In the genomic region with DNA sequence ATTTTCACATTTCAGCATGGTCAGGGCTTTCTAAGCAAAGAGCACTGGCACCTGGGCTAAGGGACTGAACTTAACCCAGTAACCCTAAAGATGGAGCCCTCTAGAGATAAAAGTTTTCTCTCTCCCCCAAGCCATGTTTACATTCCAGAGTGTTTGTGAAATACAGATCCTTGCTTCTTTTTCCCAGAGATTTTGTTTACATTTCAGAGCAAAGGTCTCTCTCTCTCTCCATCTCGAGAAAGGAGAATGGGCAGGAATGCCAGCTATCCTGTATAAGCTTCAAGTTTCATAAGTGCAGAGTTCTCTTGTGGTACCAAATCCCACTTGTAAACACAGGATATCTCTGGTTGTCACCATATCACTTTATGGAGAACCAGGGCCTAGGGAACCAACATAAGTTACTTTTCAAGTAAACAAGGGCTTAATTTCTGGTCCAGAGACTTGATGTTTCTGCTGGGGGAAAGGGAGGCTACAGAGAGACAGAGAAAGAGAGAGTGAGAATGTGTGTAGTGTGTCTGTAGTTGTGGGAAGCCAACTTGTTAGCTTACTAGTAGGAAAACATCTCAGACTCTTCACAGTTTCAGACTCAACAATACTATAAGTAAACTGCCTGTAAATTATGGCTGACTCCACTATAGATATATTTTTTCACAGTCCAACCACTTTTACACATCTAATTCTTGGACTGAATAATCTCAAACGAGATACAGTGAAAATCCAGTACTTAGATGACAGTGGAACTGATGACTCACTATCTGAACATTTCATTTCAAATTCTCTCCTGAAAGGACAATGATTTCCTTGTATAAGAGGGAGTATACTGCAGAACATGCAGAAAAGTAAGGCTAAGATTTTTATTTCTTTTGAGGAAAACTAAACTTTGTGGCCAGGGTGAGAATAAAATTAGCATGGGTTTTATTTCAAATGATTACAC, we compare ENCODE assay signal across 1 cellular context.
TF ChIP-seq lines count a peak whose summit lies in the region.

No MANE protein-coding gene starts in this region.

TF ChIP-seq in HepG2, 621 proteins besides CTCF, POLR2A, EP300 and RAD21 (continued from another document and continues in another):
- TF ChIP-seq PLRG1 (conservative IDR thresholded peaks at IDR 0.05) (no peak), KAT8 (CRISPR knock-in tag; IDR thresholded peaks at IDR 0.05) (peak; percentile 74), FOSL1 (CRISPR knock-in tag; IDR thresholded peaks at IDR 0.05; ENCODE audit: borderline replicate concordance) (no peak), THAP11 (CRISPR knock-in tag; IDR thresholded peaks at IDR 0.05) (peak; percentile 60; the same call in 1 of the 2 replicates), SIX1 (CRISPR knock-in tag; IDR thresholded peaks at IDR 0.05; ENCODE audit: borderline replicate concordance) (peak; percentile 79), SIN3A (IDR thresholded peaks at IDR 0.05; ENCODE audit: borderline replicate concordance, low read depth, low read length) (no peak), JUNB (CRISPR knock-in tag; IDR thresholded peaks at IDR 0.05; ENCODE audit: borderline replicate concordance) (no peak), KLF12 (CRISPR knock-in tag; IDR thresholded peaks at IDR 0.05; ENCODE audit: borderline replicate concordance) (no peak), RELA (CRISPR knock-in tag; IDR thresholded peaks at IDR 0.05) (no peak), ZKSCAN1 (IDR thresholded peaks at IDR 0.05; ENCODE audit: low read length) (no peak), ZNF790 (CRISPR knock-in tag; IDR thresholded peaks at IDR 0.05; ENCODE audit: borderline replicate concordance) (no peak), NFE2L1 (CRISPR knock-in tag; IDR thresholded peaks at IDR 0.05; ENCODE audit: borderline replicate concordance) (no peak), RFXANK (CRISPR knock-in tag; IDR thresholded peaks at IDR 0.05) (no peak), GABPB1 (CRISPR knock-in tag; IDR thresholded peaks at IDR 0.05) (no peak), FOXJ3 (CRISPR knock-in tag; IDR thresholded peaks at IDR 0.05; ENCODE audit: borderline replicate concordance) (peak; percentile 94; the same call in 1 of the 2 replicates), ZNF644 (CRISPR knock-in tag; IDR thresholded peaks at IDR 0.05; ENCODE audit: low read depth) (peak; percentile 36; the same call in 1 of the 2 replicates), RFXAP (CRISPR knock-in tag; IDR thresholded peaks at IDR 0.05; ENCODE audit: borderline replicate concordance) (no peak), MZF1 (CRISPR knock-in tag; IDR thresholded peaks at IDR 0.05; ENCODE audit: borderline replicate concordance) (no peak), HNRNPK (IDR thresholded peaks at IDR 0.05; ENCODE audit: low read depth, low read length, poor library complexity, severe bottlenecking) (no peak), JARID2 (CRISPR knock-in tag; IDR thresholded peaks at IDR 0.05; ENCODE audit: insufficient replicate concordance) (no peak), SSRP1 (CRISPR knock-in tag; IDR thresholded peaks at IDR 0.05) (0 out of 2 replicates have a peak, but pooled peaks have one; percentile 64), BORCS8-MEF2B (CRISPR knock-in tag; IDR thresholded peaks at IDR 0.05) (no peak), XBP1 (CRISPR knock-in tag; IDR thresholded peaks at IDR 0.05) (no peak), GTF3A (CRISPR knock-in tag; conservative IDR thresholded peaks at IDR 0.05) (no peak), ZNF484 (CRISPR knock-in tag; IDR thresholded peaks at IDR 0.05; ENCODE audit: borderline replicate concordance, low read depth) (no peak), NR2F6 (IDR thresholded peaks at IDR 0.05) (peak; percentile 71), NR2F6 (CRISPR knock-in tag; IDR thresholded peaks at IDR 0.05) (peak; percentile 68; the same call in 1 of the 2 replicates), ZNF12 (CRISPR knock-in tag; IDR thresholded peaks at IDR 0.05) (no peak), ZNF792 (CRISPR knock-in tag; IDR thresholded peaks at IDR 0.05) (no peak), ZNF567 (CRISPR knock-in tag; IDR thresholded peaks at IDR 0.05; ENCODE audit: borderline replicate concordance) (no peak), EEA1 (CRISPR knock-in tag; IDR thresholded peaks at IDR 0.05; ENCODE audit: borderline replicate concordance) (no peak), ZNF136 (CRISPR knock-in tag; IDR thresholded peaks at IDR 0.05; ENCODE audit: low read depth) (no peak), MIER3 (CRISPR knock-in tag; IDR thresholded peaks at IDR 0.05; ENCODE audit: borderline replicate concordance) (no peak), ZNF749 (CRISPR knock-in tag; IDR thresholded peaks at IDR 0.05; ENCODE audit: borderline replicate concordance) (no peak), MED8 (CRISPR knock-in tag; IDR thresholded peaks at IDR 0.05; ENCODE audit: insufficient replicate concordance) (no peak), MLLT10 (CRISPR knock-in tag; IDR thresholded peaks at IDR 0.05) (no peak)
- TF ChIP-seq, protein P1, sequence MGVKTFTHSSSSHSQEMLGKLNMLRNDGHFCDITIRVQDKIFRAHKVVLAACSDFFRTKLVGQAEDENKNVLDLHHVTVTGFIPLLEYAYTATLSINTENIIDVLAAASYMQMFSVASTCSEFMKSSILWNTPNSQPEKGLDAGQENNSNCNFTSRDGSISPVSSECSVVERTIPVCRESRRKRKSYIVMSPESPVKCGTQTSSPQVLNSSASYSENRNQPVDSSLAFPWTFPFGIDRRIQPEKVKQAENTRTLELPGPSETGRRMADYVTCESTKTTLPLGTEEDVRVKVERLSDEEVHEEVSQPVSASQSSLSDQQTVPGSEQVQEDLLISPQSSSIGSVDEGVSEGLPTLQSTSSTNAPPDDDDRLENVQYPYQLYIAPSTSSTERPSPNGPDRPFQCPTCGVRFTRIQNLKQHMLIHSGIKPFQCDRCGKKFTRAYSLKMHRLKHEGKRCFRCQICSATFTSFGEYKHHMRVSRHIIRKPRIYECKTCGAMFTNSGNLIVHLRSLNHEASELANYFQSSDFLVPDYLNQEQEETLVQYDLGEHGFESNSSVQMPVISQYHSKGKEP (CRISPR knock-in tag; IDR thresholded peaks at IDR 0.05), result no peak
- TF ChIP-seq, protein P2, sequence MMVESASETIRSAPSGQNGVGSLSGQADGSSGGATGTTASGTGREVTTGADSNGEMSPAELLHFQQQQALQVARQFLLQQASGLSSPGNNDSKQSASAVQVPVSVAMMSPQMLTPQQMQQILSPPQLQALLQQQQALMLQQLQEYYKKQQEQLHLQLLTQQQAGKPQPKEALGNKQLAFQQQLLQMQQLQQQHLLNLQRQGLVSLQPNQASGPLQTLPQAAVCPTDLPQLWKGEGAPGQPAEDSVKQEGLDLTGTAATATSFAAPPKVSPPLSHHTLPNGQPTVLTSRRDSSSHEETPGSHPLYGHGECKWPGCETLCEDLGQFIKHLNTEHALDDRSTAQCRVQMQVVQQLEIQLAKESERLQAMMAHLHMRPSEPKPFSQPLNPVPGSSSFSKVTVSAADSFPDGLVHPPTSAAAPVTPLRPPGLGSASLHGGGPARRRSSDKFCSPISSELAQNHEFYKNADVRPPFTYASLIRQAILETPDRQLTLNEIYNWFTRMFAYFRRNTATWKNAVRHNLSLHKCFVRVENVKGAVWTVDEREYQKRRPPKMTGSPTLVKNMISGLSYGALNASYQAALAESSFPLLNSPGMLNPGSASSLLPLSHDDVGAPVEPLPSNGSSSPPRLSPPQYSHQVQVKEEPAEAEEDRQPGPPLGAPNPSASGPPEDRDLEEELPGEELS (CRISPR knock-in tag; IDR thresholded peaks at IDR 0.05), result peak; percentile 90
- TF ChIP-seq, protein P3, sequence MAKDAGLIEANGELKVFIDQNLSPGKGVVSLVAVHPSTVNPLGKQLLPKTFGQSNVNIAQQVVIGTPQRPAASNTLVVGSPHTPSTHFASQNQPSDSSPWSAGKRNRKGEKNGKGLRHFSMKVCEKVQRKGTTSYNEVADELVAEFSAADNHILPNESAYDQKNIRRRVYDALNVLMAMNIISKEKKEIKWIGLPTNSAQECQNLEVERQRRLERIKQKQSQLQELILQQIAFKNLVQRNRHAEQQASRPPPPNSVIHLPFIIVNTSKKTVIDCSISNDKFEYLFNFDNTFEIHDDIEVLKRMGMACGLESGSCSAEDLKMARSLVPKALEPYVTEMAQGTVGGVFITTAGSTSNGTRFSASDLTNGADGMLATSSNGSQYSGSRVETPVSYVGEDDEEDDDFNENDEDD (CRISPR knock-in tag; IDR thresholded peaks at IDR 0.05; ENCODE audit: borderline replicate concordance), result no peak
- TF ChIP-seq, protein P4, sequence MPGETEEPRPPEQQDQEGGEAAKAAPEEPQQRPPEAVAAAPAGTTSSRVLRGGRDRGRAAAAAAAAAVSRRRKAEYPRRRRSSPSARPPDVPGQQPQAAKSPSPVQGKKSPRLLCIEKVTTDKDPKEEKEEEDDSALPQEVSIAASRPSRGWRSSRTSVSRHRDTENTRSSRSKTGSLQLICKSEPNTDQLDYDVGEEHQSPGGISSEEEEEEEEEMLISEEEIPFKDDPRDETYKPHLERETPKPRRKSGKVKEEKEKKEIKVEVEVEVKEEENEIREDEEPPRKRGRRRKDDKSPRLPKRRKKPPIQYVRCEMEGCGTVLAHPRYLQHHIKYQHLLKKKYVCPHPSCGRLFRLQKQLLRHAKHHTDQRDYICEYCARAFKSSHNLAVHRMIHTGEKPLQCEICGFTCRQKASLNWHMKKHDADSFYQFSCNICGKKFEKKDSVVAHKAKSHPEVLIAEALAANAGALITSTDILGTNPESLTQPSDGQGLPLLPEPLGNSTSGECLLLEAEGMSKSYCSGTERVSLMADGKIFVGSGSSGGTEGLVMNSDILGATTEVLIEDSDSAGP (CRISPR knock-in tag; IDR thresholded peaks at IDR 0.05; ENCODE audit: borderline replicate concordance), result no peak
- TF ChIP-seq, protein P5, sequence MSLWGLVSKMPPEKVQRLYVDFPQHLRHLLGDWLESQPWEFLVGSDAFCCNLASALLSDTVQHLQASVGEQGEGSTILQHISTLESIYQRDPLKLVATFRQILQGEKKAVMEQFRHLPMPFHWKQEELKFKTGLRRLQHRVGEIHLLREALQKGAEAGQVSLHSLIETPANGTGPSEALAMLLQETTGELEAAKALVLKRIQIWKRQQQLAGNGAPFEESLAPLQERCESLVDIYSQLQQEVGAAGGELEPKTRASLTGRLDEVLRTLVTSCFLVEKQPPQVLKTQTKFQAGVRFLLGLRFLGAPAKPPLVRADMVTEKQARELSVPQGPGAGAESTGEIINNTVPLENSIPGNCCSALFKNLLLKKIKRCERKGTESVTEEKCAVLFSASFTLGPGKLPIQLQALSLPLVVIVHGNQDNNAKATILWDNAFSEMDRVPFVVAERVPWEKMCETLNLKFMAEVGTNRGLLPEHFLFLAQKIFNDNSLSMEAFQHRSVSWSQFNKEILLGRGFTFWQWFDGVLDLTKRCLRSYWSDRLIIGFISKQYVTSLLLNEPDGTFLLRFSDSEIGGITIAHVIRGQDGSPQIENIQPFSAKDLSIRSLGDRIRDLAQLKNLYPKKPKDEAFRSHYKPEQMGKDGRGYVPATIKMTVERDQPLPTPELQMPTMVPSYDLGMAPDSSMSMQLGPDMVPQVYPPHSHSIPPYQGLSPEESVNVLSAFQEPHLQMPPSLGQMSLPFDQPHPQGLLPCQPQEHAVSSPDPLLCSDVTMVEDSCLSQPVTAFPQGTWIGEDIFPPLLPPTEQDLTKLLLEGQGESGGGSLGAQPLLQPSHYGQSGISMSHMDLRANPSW (CRISPR knock-in tag; IDR thresholded peaks at IDR 0.05; ENCODE audit: borderline replicate concordance), result no peak
- TF ChIP-seq, protein P6, sequence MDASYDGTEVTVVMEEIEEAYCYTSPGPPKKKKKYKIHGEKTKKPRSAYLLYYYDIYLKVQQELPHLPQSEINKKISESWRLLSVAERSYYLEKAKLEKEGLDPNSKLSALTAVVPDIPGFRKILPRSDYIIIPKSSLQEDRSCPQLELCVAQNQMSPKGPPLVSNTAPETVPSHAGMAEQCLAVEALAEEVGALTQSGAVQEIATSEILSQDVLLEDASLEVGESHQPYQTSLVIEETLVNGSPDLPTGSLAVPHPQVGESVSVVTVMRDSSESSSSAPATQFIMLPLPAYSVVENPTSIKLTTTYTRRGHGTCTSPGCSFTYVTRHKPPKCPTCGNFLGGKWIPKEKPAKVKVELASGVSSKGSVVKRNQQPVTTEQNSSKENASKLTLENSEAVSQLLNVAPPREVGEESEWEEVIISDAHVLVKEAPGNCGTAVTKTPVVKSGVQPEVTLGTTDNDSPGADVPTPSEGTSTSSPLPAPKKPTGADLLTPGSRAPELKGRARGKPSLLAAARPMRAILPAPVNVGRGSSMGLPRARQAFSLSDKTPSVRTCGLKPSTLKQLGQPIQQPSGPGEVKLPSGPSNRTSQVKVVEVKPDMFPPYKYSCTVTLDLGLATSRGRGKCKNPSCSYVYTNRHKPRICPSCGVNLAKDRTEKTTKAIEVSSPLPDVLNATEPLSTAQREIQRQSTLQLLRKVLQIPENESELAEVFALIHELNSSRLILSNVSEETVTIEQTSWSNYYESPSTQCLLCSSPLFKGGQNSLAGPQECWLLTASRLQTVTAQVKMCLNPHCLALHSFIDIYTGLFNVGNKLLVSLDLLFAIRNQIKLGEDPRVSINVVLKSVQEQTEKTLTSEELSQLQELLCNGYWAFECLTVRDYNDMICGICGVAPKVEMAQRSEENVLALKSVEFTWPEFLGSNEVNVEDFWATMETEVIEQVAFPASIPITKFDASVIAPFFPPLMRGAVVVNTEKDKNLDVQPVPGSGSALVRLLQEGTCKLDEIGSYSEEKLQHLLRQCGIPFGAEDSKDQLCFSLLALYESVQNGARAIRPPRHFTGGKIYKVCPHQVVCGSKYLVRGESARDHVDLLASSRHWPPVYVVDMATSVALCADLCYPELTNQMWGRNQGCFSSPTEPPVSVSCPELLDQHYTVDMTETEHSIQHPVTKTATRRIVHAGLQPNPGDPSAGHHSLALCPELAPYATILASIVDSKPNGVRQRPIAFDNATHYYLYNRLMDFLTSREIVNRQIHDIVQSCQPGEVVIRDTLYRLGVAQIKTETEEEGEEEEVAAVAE (CRISPR knock-in tag; IDR thresholded peaks at IDR 0.05; ENCODE audit: borderline replicate concordance), result 0 out of 2 replicates have a peak, but pooled peaks have one; percentile 34
- TF ChIP-seq, protein P7, sequence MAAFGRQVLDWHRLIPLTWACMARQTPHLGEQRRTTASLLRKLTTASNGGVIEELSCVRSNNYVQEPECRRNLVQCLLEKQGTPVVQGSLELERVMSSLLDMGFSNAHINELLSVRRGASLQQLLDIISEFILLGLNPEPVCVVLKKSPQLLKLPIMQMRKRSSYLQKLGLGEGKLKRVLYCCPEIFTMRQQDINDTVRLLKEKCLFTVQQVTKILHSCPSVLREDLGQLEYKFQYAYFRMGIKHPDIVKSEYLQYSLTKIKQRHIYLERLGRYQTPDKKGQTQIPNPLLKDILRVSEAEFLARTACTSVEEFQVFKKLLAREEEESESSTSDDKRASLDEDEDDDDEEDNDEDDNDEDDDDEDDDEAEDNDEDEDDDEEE (CRISPR knock-in tag; IDR thresholded peaks at IDR 0.05), result no peak
- TF ChIP-seq, protein P8, sequence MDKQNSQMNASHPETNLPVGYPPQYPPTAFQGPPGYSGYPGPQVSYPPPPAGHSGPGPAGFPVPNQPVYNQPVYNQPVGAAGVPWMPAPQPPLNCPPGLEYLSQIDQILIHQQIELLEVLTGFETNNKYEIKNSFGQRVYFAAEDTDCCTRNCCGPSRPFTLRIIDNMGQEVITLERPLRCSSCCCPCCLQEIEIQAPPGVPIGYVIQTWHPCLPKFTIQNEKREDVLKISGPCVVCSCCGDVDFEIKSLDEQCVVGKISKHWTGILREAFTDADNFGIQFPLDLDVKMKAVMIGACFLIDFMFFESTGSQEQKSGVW (CRISPR knock-in tag; IDR thresholded peaks at IDR 0.05; ENCODE audit: borderline replicate concordance), result no peak
- TF ChIP-seq, protein P9, sequence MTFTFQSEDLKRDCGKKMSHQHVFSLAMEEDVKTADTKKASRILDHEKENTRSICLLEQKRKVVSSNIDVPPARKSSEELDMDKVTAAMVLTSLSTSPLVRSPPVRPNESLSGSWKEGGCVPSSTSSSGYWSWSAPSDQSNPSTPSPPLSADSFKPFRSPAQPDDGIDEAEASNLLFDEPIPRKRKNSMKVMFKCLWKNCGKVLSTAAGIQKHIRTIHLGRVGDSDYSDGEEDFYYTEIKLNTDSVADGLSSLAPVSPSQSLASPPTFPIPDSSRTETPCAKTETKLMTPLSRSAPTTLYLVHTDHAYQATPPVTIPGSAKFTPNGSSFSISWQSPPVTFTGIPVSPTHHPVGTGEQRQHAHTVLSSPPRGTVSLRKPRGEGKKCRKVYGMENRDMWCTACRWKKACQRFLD (CRISPR knock-in tag; IDR thresholded peaks at IDR 0.05; ENCODE audit: borderline replicate concordance), result no peak
